ENCODE assay signal across 8 cellular contexts in genomic region chr20:34824861-34825529, GRCh38. TPM values are rescaled to one million over a fixed set of nuclear protein-coding genes. Genes with fewer than 3 reads are reported as not detected.
DNase-seq lines count a peak whose midpoint lies in the region; ATAC-seq and TF ChIP-seq lines count a peak whose summit lies in the region.

No MANE protein-coding gene starts in this region.

- no peak for TF ChIP-seq CTCF in right lobe of liver (IDR thresholded peaks at IDR 0.05)

- peaks cover 0 to 29% (median 5%) of the 10 kb centered on the region in 4 donors for H3K4me1 ChIP-seq in right lobe of liver

- no peaks in the 10 kb centered on the region for H3K9me3 ChIP-seq in right lobe of liver

- H3K27me3 ChIP-seq in right lobe of liver: no peaks in the 10 kb centered on the region

- peak overlapping the region; percentile 82 to 94 (median 88) for H3K4me3 ChIP-seq in right lobe of liver

- H3K36me3 ChIP-seq in right lobe of liver: no peaks in the 10 kb centered on the region

- ATAC-seq in HG02852 (IDR thresholded peaks at IDR 0.05; ENCODE audit: unreplicated experiment) (peak; percentile 80), right lobe of liver (peak; percentile 56 to 73 (median 66))

- peak overlapping the region; percentile 72 to 94 (median 90) for H3K27ac ChIP-seq in right lobe of liver

- peak; percentile 27 for DNase-seq in NCI-H1436 (lab: John Stamatoyannopoulos, UW)
- no peak for DNase-seq in NCI-H1436 treated with DMSO at 0.1 percent for 48 hours (lab: John Stamatoyannopoulos, UW)
- DNase-seq in NCI-H2196 (lab: John Stamatoyannopoulos, UW; ENCODE audit: unreplicated experiment): peak; percentile 29
- DNase-seq in activated CD4-positive, alpha-beta T cell treated with anti-CD3 and anti-CD28 coated beads, Interleukin-2, amount 50 U/mL, for 24 hours (ENCODE audit: low read depth in 1 of 2, low spot score in 1 of 2): peak; percentile 36 to 37
- DNase-seq in dermis blood vessel endothelial cell: peak; percentile 66
- DNase-seq in right lobe of liver: peak; percentile 71 to 72 (median 72)
- DNase-seq in stimulated activated CD4-positive, alpha-beta T cell treated with anti-CD3 and anti-CD28 coated beads, Interleukin-4, amount 100 ng/mL, for 4 hours: peak; percentile 61 to 65

- intact Hi-C loops in right lobe of liver (cut with DNase I): no loop called here

- peak; percentile 53 for TF ChIP-seq POLR2A in right lobe of liver (IDR thresholded peaks at IDR 0.05)

- WGBS in right lobe of liver (ENCODE audit: insufficient coverage, low coverage, low lambda C conversion rate, missing lambda C conversion rate): 0% methylated on average over 5 of the region's 67 CpGs

RNA-seq across cellular contexts. Expression of gene NCOA6, which starts 0.5 kb away (rescaled TPM):
- total RNA-seq in dermis blood vessel endothelial cell (6.8 and 7.8 TPM in 2 replicates), right lobe of liver (10 to 100 TPM in 5 of 6 experiments, 1 to 10 TPM in 1; 10.0 to 12.9 (median 11.1) TPM)

RNA-seq across cellular contexts. Expression of gene GGT7, which starts 47.7 kb away (rescaled TPM):
- total RNA-seq in dermis blood vessel endothelial cell (4.4 and 7.3 TPM in 2 replicates), right lobe of liver (10 to 100 TPM in 2 of 6 experiments, 1 to 10 TPM in 4; 4.8 to 13.3 (median 9.4) TPM)

RNA-seq across cellular contexts. Expression of gene ACSS2, which starts 51.4 kb away (rescaled TPM):
- total RNA-seq in dermis blood vessel endothelial cell (72.3 and 102 TPM in 2 replicates), right lobe of liver (100 to 1,000 TPM in 1 of 6 experiments, 10 to 100 TPM in 5; 21.9 to 118 (median 45.7) TPM)
